19 cellular contexts compared by ENCODE assay signal in genomic region chr1:180787628-180788307, GRCh38.
DNase-seq lines count a peak whose midpoint lies in the region; ATAC-seq and TF ChIP-seq lines count a peak whose summit lies in the region.
"Had no signal": no experiment of that assay in that cellular context is flagged by ENCODE, and none has a peak within 500 bp of the region (broad histone marks: within the 10 kb centered on the region; RNA-seq: fewer than 3 reads in every experiment).

No MANE protein-coding gene starts in this region.

- no peaks in the 10 kb centered on the region for H3K36me3 Mint-ChIP-seq in MCF 10A (ENCODE audit: insufficient read depth, unreplicated experiment)
- peaks cover 2 to 7% of the 10 kb centered on the region in 2 donors for H3K36me3 Mint-ChIP-seq in activated T-cell treated with anti-CD3 and anti-CD28 coated beads, Interleukin-2, amount 50 U/mL, for 72 hours (ENCODE audit: insufficient read depth in 2 of 2)

- H3K4me1 Mint-ChIP-seq in MCF 10A (ENCODE audit: insufficient read depth, unreplicated experiment): peaks cover 36% of the 10 kb centered on the region
- peaks cover 6% of the 10 kb centered on the region for H3K4me1 Mint-ChIP-seq in activated T-cell treated with anti-CD3 and anti-CD28 coated beads, Interleukin-2, amount 50 U/mL, for 72 hours (ENCODE audit: low read depth)

- H3K27me3 Mint-ChIP-seq in MCF 10A (ENCODE audit: insufficient read depth, unreplicated experiment): no peaks in the 10 kb centered on the region
- H3K27me3 Mint-ChIP-seq in activated T-cell treated with anti-CD3 and anti-CD28 coated beads, Interleukin-2, amount 50 U/mL, for 72 hours (ENCODE audit: low read depth): no peaks in the 10 kb centered on the region
- H3K27me3 Mint-ChIP-seq: CD4-positive, alpha-beta T cell had no signal

- CTCF ChIA-PET in MCF 10A (lab: Yijun Ruan, JAX): interaction anchor here (0.7 to 3.0 kb wide), 4 partner anchors 10 to 203 kb away, joined by 3 to 16 read pairs (median 4); no protein-coding TSS in a partner anchor

- no peak overlapping the region for H3K27ac ChIP-seq in breast epithelium
- H3K27ac ChIP-seq: 22Rv1, A549, C4-2B had no signal

- H3K9me3 ChIP-seq in breast epithelium: no peaks in the 10 kb centered on the region
- H3K9me3 ChIP-seq: A549, Caco-2 had no signal

- H3K4me3 Mint-ChIP-seq in MCF 10A (ENCODE audit: unreplicated experiment): no peak overlapping the region
- no peak overlapping the region for H3K4me3 Mint-ChIP-seq in activated T-cell treated with anti-CD3 and anti-CD28 coated beads, Interleukin-2, amount 50 U/mL, for 72 hours
- H3K4me3 Mint-ChIP-seq: CD4-positive, alpha-beta T cell had no signal

- BruUV-seq in MCF 10A (replicated peaks; lab: Mats Ljungman, UMichigan): no TSS peak

- no peaks in the 10 kb centered on the region for H3K9me3 Mint-ChIP-seq in MCF 10A (ENCODE audit: unreplicated experiment)
- no peaks in the 10 kb centered on the region for H3K9me3 Mint-ChIP-seq in activated T-cell treated with anti-CD3 and anti-CD28 coated beads, Interleukin-2, amount 50 U/mL, for 72 hours
- H3K9me3 Mint-ChIP-seq: CD4-positive, alpha-beta T cell had no signal

- H3K27me3 ChIP-seq in breast epithelium: no peaks in the 10 kb centered on the region

- TF ChIP-seq CTCF in MCF 10A (IDR thresholded peaks at IDR 0.05; ENCODE audit: unreplicated experiment) (no peak), breast epithelium (IDR thresholded peaks at IDR 0.05) (no peak)

- no peaks in the 10 kb centered on the region for H3K36me3 ChIP-seq in breast epithelium

- POLR2A ChIA-PET in MCF 10A (lab: Yijun Ruan, JAX): interaction anchor here (0.5 to 1.9 kb wide), 4 partner anchors 11 to 271 kb away, joined by 3 to 6 read pairs (median 4); no protein-coding TSS in a partner anchor

- intact Hi-C loops in MCF 10A (cut with micrococcal nuclease): no loop called here
- intact Hi-C loops in breast epithelium (cut with DNase I; ENCODE audit: low total_unique reads): no loop called here

- no peak for TF ChIP-seq POLR2A in breast epithelium (IDR thresholded peaks at IDR 0.05)

- no peak overlapping the region for H3K4me3 ChIP-seq in breast epithelium
- H3K4me3 ChIP-seq: A549 had no signal

- DNase-seq in MCF 10A (ENCODE audit: unreplicated experiment) (peak; percentile 26), breast epithelium (ENCODE audit: low spot score in 2 of 2) (no peak), astrocyte of the hippocampus (ENCODE audit: low read depth, low spot score) (peak; percentile 13), dermis microvascular lymphatic vessel endothelial cell (ENCODE audit: low read depth in 2 of 2) (peak; percentile 16 to 21), renal cortical epithelial cell (ENCODE audit: low read depth) (peak; percentile 47), T1000 (lab: John Stamatoyannopoulos, UW) (no peak), NCI-H524 (lab: John Stamatoyannopoulos, UW) (no peak)
- no peak for DNase-seq in activated T-cell treated with anti-CD3 and anti-CD28 coated beads, Interleukin-2, amount 50 U/mL, for 72 hours
- DNase-seq: AML-193; Caco-2; CD4-positive, alpha-beta T cell; DMS153; DMS79; GDM1; HCEC 1CT; IMR-90 had no signal

- H3K27ac Mint-ChIP-seq in MCF 10A (ENCODE audit: low read depth, unreplicated experiment): peak overlapping the region; percentile 73
- no peak overlapping the region for H3K27ac Mint-ChIP-seq in activated T-cell treated with anti-CD3 and anti-CD28 coated beads, Interleukin-2, amount 50 U/mL, for 72 hours
- H3K27ac Mint-ChIP-seq: CD4-positive, alpha-beta T cell had no signal

- H3K4me1 ChIP-seq in breast epithelium: no peaks in the 10 kb centered on the region

- no peak for ATAC-seq in activated T-cell treated with anti-CD3 and anti-CD28 coated beads, Interleukin-2, amount 50 U/mL, for 72 hours (replicated peaks in 1 of 2)
- ATAC-seq: A549 had no signal

Comparison
In these comparisons a context has a peak if more than half of its experiments do, and no peak if none do; other contexts are left out.
1. DNase-seq: peak in MCF 10A (single experiment), astrocyte of the hippocampus (single experiment), dermis microvascular lymphatic vessel endothelial cell (2 of 2) and renal cortical epithelial cell (single experiment); none in breast epithelium (0 of 2), T1000 (single experiment), activated T-cell treated with anti-CD3 and anti-CD28 coated beads, Interleukin-2, amount 50 U/mL, for 72 hours (0 of 2) and NCI-H524 (0 of 2).